27 cellular contexts compared by ENCODE assay signal in genomic region chr10:26169466-26169865, GRCh38. TPM values are rescaled to one million over a fixed set of nuclear protein-coding genes. Genes with fewer than 3 reads are reported as not detected.
A peak's percentile ranks its signal among the peaks of the same experiment; 100 is the strongest.
DNase-seq lines count a peak whose midpoint lies in the region; FAIRE-seq and TF ChIP-seq lines count a peak whose summit lies in the region.
"Had no signal": no experiment of that assay in that cellular context is flagged by ENCODE, and none has a peak within 500 bp of the region (broad histone marks: within the 10 kb centered on the region; RNA-seq: fewer than 3 reads in every experiment).

No MANE protein-coding gene starts in this region.

- no peaks in the 10 kb centered on the region for H3K36me3 ChIP-seq in A673 (ENCODE audit: insufficient read depth, low read length, poor library complexity, severe bottlenecking)
- no peaks in the 10 kb centered on the region for H3K36me3 ChIP-seq in NT2/D1 (ENCODE audit: insufficient read depth, insufficient read length, low read length)
- H3K36me3 ChIP-seq in thyroid gland: no peaks in the 10 kb centered on the region
- H3K36me3 ChIP-seq: Peyer's patch had no signal

- no peak overlapping the region for H3K4me3 ChIP-seq in A673 (ENCODE audit: low read depth, low read length, poor library complexity, severe bottlenecking)
- H3K4me3 ChIP-seq in NT2/D1 (ENCODE audit: insufficient read length, low read depth): no peak overlapping the region
- no peak overlapping the region for H3K4me3 ChIP-seq in thyroid gland (replicated peaks in 1 of 3)
- H3K4me3 ChIP-seq: GM23248, Peyer's patch had no signal

- BruUV-seq in A673 (replicated peaks; lab: Mats Ljungman, UMichigan): no TSS peak

- H3K9me3 ChIP-seq in A673 (ENCODE audit: low read depth, low read length, poor library complexity, severe bottlenecking): no peaks in the 10 kb centered on the region
- H3K9me3 ChIP-seq in NT2/D1 (ENCODE audit: insufficient read depth, low read length): no peaks in the 10 kb centered on the region
- no peaks in the 10 kb centered on the region for H3K9me3 ChIP-seq in thyroid gland
- H3K9me3 ChIP-seq: Peyer's patch, SK-N-SH had no signal

- CTCF ChIA-PET in A673 (lab: Charles Lee): no interaction called here

- intact Hi-C loops in A673 (cut with micrococcal nuclease; ENCODE audit: unreplicated experiment): no loop called here
- intact Hi-C loops in thyroid gland (cut with DNase I): no loop called here

- FAIRE-seq in islet of Langerhans (lab: Jason Lieb, UNC): peak; percentile 81
- FAIRE-seq: D721Med, GM18507, HepG2 had no signal

- WGBS in thyroid gland, 2 donors: 73 to 81% methylated on average over 2 of the region's 2 CpGs

- DNase-seq in A673 (ENCODE audit: low spot score) (peak; percentile 80), NT2/D1 (ENCODE audit: low read depth, low spot score) (peak; percentile 36), putamen (ENCODE audit: low spot score) (peak; percentile 76), thyroid gland (no peak), cerebellar nuclear complex (lab: John Stamatoyannopoulos, UW) (no peak), C1 segment of cervical spinal cord (lab: John Stamatoyannopoulos, UW) (no peak)
- DNase-seq in stimulated activated CD4-positive, alpha-beta T cell treated with anti-CD3 and anti-CD28 coated beads, Interleukin-2, amount 100 ng/mL, for 48 hours: no peak
- DNase-seq: CD4-positive, CD25-positive, alpha-beta regulatory T cell; GM23248; HCEC 1CT; Karpas-422; NCI-H1092; NCI-H1417 treated with DMSO at 0.1 percent for 48 hours; NCI-H1694 treated with DMSO at 0.1 percent for 48 hours; NCI-H2081; NCI-H2227 treated with DMSO at 0.1 percent for 48 hours; NCI-H526 treated with DMSO at 0.1 percent for 48 hours; OCI-M1; Peyer's patch; SK-N-SH had no signal

- H3K27me3 ChIP-seq in A673 (replicated peaks; ENCODE audit: insufficient read depth, low read depth, low read length, poor library complexity): no peaks in the 10 kb centered on the region
- H3K27me3 ChIP-seq in NT2/D1 (ENCODE audit: insufficient read depth, insufficient read length): no peaks in the 10 kb centered on the region
- no peaks in the 10 kb centered on the region for H3K27me3 ChIP-seq in thyroid gland
- H3K27me3 ChIP-seq: Peyer's patch had no signal

- no peak overlapping the region for H3K27ac ChIP-seq in A673 (ENCODE audit: low read depth, low read length, poor library complexity, severe bottlenecking)
- no peak overlapping the region for H3K27ac ChIP-seq in thyroid gland
- H3K27ac ChIP-seq: 22Rv1, GM23248, Peyer's patch had no signal

- TF ChIP-seq CTCF in A673 (conservative IDR thresholded peaks at IDR 0.05; ENCODE audit: low read depth, low read length) (no peak), thyroid gland (IDR thresholded peaks at IDR 0.05) (no peak)

- peaks cover 12% of the 10 kb centered on the region for H3K4me1 ChIP-seq in A673 (ENCODE audit: insufficient read depth, low read length, poor library complexity, severe bottlenecking)
- H3K4me1 ChIP-seq in NT2/D1 (ENCODE audit: insufficient read depth, insufficient read length): peaks cover 2% of the 10 kb centered on the region
- H3K4me1 ChIP-seq in thyroid gland: no peaks in the 10 kb centered on the region
- H3K4me1 ChIP-seq: Peyer's patch had no signal

- TF ChIP-seq POLR2A in thyroid gland (IDR thresholded peaks at IDR 0.05): no peak

- no peak overlapping the region for H3K9ac ChIP-seq in NT2/D1 (ENCODE audit: insufficient read length, low read depth)
- H3K9ac ChIP-seq: GM23248, SK-N-SH had no signal

- POLR2A ChIA-PET in A673 (lab: Charles Lee; ENCODE audit: low non-redundant PET): no interaction called here

RNA-seq across cellular contexts. Expression of gene GAD2, which starts 47.1 kb away (rescaled TPM):
- total RNA-seq in A673 (2021) (0.17 and 0.28 TPM in 2 replicates), thyroid gland (not detected)
- total RNA-seq: CD4-positive, CD25-positive, alpha-beta regulatory T cell; GM23248; HepG2; HT-29; NCI-H460; Peyer's patch had no signal

Comparison
In these comparisons a context has a peak if more than half of its experiments do, and no peak if none do; other contexts are left out.
1. DNase-seq: peak in A673 (single experiment), NT2/D1 (single experiment) and putamen (single experiment); none in stimulated activated CD4-positive, alpha-beta T cell treated with anti-CD3 and anti-CD28 coated beads, Interleukin-2, amount 100 ng/mL, for 48 hours (0 of 2), thyroid gland (0 of 2), cerebellar nuclear complex (0 of 2) and C1 segment of cervical spinal cord (0 of 14).